In the genomic region with DNA sequence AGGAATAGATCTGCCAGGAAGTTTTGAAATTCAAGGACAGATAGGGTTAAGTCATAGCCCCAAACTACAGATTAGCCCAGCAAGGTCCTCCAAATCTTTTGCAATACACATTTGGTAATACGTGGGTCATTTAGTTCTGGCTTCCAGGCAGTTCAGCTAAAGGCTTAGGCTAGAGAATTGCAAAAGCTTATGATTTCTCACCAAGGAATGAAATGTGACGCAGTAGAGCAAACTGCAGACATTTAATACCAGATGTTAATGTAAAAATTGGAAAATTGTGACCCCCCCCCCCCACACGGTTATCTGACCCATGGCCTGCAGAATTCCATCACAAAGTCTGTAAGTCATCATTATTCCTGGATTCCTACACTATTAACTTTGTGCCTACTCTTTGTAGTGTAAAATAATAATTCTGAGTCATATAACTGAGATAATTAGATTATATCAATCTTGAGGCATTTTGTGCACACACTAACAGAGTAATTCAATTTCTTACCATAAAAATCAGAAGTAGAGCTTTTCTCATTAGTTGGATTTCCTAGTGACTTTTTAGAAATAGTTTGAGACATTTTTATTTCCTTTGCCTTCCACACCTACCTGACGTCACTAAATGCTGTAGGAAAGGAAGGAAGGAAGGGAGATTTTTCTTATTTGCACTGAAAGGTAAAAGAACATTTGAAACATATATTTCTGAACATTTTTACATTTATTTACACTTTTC, we compare ENCODE assay signal across 11 cellular contexts.
A peak's percentile ranks its signal among the peaks of the same experiment; 100 is the strongest.
DNase-seq lines count a peak whose midpoint lies in the region; ATAC-seq, FAIRE-seq and TF ChIP-seq lines count a peak whose summit lies in the region.
"Had no signal": no experiment of that assay in that cellular context is flagged by ENCODE, and none has a peak within 500 bp of the region (broad histone marks: within the 10 kb centered on the region; RNA-seq: fewer than 3 reads in every experiment).

No MANE protein-coding gene starts in this region.

- 56 to 57% methylated on average over 4 of the region's 4 CpGs for WGBS in pancreas, 2 donors

- peak; percentile 82 for DNase-seq in AG20443 (ENCODE audit: low spot score)
- no peak for DNase-seq in RWPE2 (ENCODE audit: low spot score)
- DNase-seq in fibroblast of the conjunctiva (ENCODE audit: low read depth): peak; percentile 96
- no peak for DNase-seq in pancreas
- DNase-seq in NCI-H1436 (lab: John Stamatoyannopoulos, UW): no peak
- DNase-seq in pons (ENCODE audit: low spot score): no peak
- DNase-seq: activated CD8-positive, alpha-beta memory T cell treated with anti-CD3 and anti-CD28 coated beads, Interleukin-2, amount 50 U/mL, for 48 hours; CD4-positive, CD25-positive, alpha-beta regulatory T cell; NCI-H774 had no signal

- H3K4me3 ChIP-seq in RWPE2 (ENCODE audit: severe bottlenecking) (no peak overlapping the region), pancreas (no peak overlapping the region)

- peak; percentile 81 for ATAC-seq in RWPE2 (ENCODE audit: low read depth)
- ATAC-seq in pancreas: peak in 3 of 4 donors; percentile 52 to 83 (median 59)
- no peak for ATAC-seq in HG03097 (IDR thresholded peaks at IDR 0.05; ENCODE audit: low FRiP score, unreplicated experiment)
- ATAC-seq in HG02678 (IDR thresholded peaks at IDR 0.05; ENCODE audit: unreplicated experiment): no peak

- TF ChIP-seq CTCF in RWPE2 (IDR thresholded peaks at IDR 0.05; ENCODE audit: poor library complexity, severe bottlenecking): no peak
- TF ChIP-seq CTCF in pancreas (IDR thresholded peaks at IDR 0.05): no peak

- no peaks in the 10 kb centered on the region for H3K27me3 ChIP-seq in RWPE2 (ENCODE audit: insufficient read depth, poor library complexity, severe bottlenecking)
- H3K27me3 ChIP-seq in pancreas: no peaks in the 10 kb centered on the region

- H3K4me1 ChIP-seq in RWPE2 (ENCODE audit: insufficient read depth, poor library complexity, severe bottlenecking): peaks cover 35% of the 10 kb centered on the region
- no peaks in the 10 kb centered on the region for H3K4me1 ChIP-seq in pancreas

- H3K9me3 ChIP-seq in RWPE2 (ENCODE audit: severe bottlenecking) (no peaks in the 10 kb centered on the region), pancreas (no peaks in the 10 kb centered on the region)

- no peaks in the 10 kb centered on the region for H3K36me3 ChIP-seq in RWPE2 (ENCODE audit: low read depth)
- no peaks in the 10 kb centered on the region for H3K36me3 ChIP-seq in pancreas

- FAIRE-seq in pancreas (lab: Jason Lieb, UNC): no peak

- H3K27ac ChIP-seq in RWPE2 (ENCODE audit: poor library complexity, severe bottlenecking): peak overlapping the region; percentile 89
- no peak overlapping the region for H3K27ac ChIP-seq in pancreas

- intact Hi-C loops in pancreas (cut with DNase I): no loop called here

Comparison
In these comparisons a context has a peak if more than half of its experiments do, and no peak if none do; other contexts are left out.
1. DNase-seq: peak in AG20443 (single experiment) and fibroblast of the conjunctiva (single experiment); none in RWPE2 (single experiment), pancreas (0 of 6), NCI-H1436 (single experiment) and pons (single experiment).
2. ATAC-seq: peak in RWPE2 (single experiment) and pancreas (3 of 4); none in HG03097 (single experiment) and HG02678 (single experiment).